In the genomic region with DNA sequence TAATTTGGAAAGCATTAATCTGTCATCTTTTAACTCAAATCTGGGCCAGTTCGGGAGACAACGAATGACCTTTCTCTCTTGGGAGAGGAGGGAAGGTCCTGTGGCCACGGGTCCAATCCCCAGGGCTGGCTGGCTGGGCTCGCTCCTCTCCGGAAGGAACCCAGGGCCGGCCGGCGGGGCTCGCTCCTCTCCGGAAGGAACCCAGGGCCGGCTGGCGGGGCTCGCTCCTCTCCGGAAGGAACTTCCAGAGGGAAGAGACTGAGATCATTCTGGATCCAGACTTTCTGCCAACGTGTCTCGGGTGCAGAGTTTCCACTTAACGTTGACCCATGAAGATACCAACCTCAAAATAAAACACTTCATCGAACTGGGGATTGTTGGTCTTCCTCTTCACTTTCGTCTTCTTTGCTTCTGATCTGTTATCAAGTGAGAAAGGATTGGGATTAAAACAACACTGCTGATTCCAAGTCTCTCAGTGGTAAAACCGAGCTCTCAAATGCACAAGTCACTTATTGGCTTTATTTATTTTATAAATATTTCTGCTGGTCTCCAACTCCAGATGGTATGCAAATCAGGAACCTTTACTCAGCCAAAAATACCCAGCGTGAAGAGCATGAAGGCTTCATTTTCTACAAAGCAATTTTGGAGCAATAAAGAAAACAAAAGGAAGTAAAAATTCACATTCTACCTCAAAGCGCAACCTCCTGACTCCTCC, we compare ENCODE assay signal across 1 cellular context.
TF ChIP-seq lines count a peak whose summit lies in the region.

No MANE protein-coding gene starts in this region.

TF ChIP-seq in HepG2, 621 proteins besides CTCF, POLR2A, EP300 and RAD21:
- TF ChIP-seq SIN3B (IDR thresholded peaks at IDR 0.05; ENCODE audit: low read length), result no peak
- TF ChIP-seq, protein P1, sequence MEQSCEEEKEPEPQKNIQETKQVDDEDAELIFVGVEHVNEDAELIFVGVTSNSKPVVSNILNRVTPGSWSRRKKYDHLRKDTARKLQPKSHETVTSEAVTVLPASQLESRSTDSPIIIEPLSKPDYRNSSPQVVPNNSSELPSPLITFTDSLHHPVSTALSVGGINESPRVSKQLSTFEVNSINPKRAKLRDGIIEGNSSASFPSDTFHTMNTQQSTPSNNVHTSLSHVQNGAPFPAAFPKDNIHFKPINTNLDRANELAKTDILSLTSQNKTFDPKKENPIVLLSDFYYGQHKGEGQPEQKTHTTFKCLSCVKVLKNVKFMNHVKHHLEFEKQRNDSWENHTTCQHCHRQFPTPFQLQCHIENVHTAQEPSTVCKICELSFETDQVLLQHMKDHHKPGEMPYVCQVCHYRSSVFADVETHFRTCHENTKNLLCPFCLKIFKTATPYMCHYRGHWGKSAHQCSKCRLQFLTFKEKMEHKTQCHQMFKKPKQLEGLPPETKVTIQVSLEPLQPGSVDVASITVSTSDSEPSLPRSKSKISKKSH (CRISPR knock-in tag; IDR thresholded peaks at IDR 0.05; ENCODE audit: borderline replicate concordance), result no peak
- no peak for TF ChIP-seq ZNF451 (CRISPR knock-in tag; IDR thresholded peaks at IDR 0.05)
- no peak for TF ChIP-seq THYN1 (CRISPR knock-in tag; IDR thresholded peaks at IDR 0.05; ENCODE audit: borderline replicate concordance, low read depth)
- TF ChIP-seq, protein P2, sequence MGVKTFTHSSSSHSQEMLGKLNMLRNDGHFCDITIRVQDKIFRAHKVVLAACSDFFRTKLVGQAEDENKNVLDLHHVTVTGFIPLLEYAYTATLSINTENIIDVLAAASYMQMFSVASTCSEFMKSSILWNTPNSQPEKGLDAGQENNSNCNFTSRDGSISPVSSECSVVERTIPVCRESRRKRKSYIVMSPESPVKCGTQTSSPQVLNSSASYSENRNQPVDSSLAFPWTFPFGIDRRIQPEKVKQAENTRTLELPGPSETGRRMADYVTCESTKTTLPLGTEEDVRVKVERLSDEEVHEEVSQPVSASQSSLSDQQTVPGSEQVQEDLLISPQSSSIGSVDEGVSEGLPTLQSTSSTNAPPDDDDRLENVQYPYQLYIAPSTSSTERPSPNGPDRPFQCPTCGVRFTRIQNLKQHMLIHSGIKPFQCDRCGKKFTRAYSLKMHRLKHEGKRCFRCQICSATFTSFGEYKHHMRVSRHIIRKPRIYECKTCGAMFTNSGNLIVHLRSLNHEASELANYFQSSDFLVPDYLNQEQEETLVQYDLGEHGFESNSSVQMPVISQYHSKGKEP (CRISPR knock-in tag; IDR thresholded peaks at IDR 0.05), result no peak
- no peak for TF ChIP-seq JUN (CRISPR knock-in tag; IDR thresholded peaks at IDR 0.05)
- no peak for TF ChIP-seq RBAK (CRISPR knock-in tag; IDR thresholded peaks at IDR 0.05)
- TF ChIP-seq ADNP (CRISPR knock-in tag; IDR thresholded peaks at IDR 0.05), result no peak
- TF ChIP-seq RCOR2 (CRISPR knock-in tag; IDR thresholded peaks at IDR 0.05), result no peak
- no peak for TF ChIP-seq SMAD1 (CRISPR knock-in tag; IDR thresholded peaks at IDR 0.05; ENCODE audit: borderline replicate concordance, low read depth)
- no peak for TF ChIP-seq SUZ12 (IDR thresholded peaks at IDR 0.05; ENCODE audit: low read depth, low read length)
- TF ChIP-seq, protein P3, sequence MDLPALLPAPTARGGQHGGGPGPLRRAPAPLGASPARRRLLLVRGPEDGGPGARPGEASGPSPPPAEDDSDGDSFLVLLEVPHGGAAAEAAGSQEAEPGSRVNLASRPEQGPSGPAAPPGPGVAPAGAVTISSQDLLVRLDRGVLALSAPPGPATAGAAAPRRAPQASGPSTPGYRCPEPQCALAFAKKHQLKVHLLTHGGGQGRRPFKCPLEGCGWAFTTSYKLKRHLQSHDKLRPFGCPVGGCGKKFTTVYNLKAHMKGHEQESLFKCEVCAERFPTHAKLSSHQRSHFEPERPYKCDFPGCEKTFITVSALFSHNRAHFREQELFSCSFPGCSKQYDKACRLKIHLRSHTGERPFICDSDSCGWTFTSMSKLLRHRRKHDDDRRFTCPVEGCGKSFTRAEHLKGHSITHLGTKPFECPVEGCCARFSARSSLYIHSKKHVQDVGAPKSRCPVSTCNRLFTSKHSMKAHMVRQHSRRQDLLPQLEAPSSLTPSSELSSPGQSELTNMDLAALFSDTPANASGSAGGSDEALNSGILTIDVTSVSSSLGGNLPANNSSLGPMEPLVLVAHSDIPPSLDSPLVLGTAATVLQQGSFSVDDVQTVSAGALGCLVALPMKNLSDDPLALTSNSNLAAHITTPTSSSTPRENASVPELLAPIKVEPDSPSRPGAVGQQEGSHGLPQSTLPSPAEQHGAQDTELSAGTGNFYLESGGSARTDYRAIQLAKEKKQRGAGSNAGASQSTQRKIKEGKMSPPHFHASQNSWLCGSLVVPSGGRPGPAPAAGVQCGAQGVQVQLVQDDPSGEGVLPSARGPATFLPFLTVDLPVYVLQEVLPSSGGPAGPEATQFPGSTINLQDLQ (CRISPR knock-in tag; IDR thresholded peaks at IDR 0.05), result no peak
